ENCODE assay signal across 29 cellular contexts in genomic region chr10:13051126-13051694, GRCh38. TPM values are rescaled to one million over a fixed set of nuclear protein-coding genes. Genes with fewer than 3 reads are reported as not detected.
"Had no signal": no experiment of that assay in that cellular context is flagged by ENCODE, and none has a peak within 500 bp of the region (broad histone marks: within the 10 kb centered on the region; RNA-seq: fewer than 3 reads in every experiment).

No MANE protein-coding gene starts in this region.

- H3K4me3 ChIP-seq: coronary artery, dorsolateral prefrontal cortex, esophagus muscularis mucosa, gastrocnemius medialis, heart left ventricle had no signal

- H3K27me3 ChIP-seq: brain microvascular endothelial cell, dorsolateral prefrontal cortex, esophagus muscularis mucosa, gastrocnemius medialis had no signal

- H3K9me3 ChIP-seq: esophagus muscularis mucosa, gastrocnemius medialis, heart left ventricle had no signal

- H3K4me1 ChIP-seq: esophagus muscularis mucosa, foreskin keratinocyte, gastrocnemius medialis, heart left ventricle had no signal

- DNase-seq: activated CD4-positive, alpha-beta T cell treated with anti-CD3 and anti-CD28 coated beads for 1 hour; activated CD4-positive, alpha-beta T cell treated with anti-CD3 and anti-CD28 coated beads for 4 hours; activated CD4-positive, alpha-beta T cell treated with anti-CD3 and anti-CD28 coated beads, Interleukin-2, amount 10 ng/mL, durations not matched to agents 7 days and 5 days; activated CD4-positive, alpha-beta T cell treated with anti-CD3 and anti-CD28 coated beads, Interleukin-2, amount 50 U/mL, for 4 hours; activated CD8-positive, alpha-beta memory T cell treated with anti-CD3 and anti-CD28 coated beads for 24 hours; activated CD8-positive, alpha-beta T cell treated with anti-CD3 and anti-CD28 coated beads for 36 hours; activated effector memory CD4-positive, alpha-beta T cell treated with Interleukin-2 at 50 U/mL for 16 hours; activated gamma-delta T cell treated with Interleukin-2 at 50 U/mL for 16 hours; activated naive CD4-positive, alpha-beta T cell treated with anti-CD3 and anti-CD28 coated beads, Interleukin-2, amount 50 U/mL, for 16 hours; activated naive CD4-positive, alpha-beta T cell treated with Interleukin-2 at 50 U/mL for 16 hours; activated T-cell treated with anti-CD3 and anti-CD28 coated beads, Interleukin-2, amount 50 U/mL, for 4 hours; amniotic stem cell; anterior cingulate cortex; brain microvascular endothelial cell; dorsolateral prefrontal cortex; effector memory CD4-positive, alpha-beta T cell; erythroblast; foreskin keratinocyte; gastrocnemius medialis; glutamatergic neuron; heart left ventricle; T-helper 2 cell had no signal

- H3K4me1 Mint-ChIP-seq: activated CD4-positive, alpha-beta T cell treated with anti-CD3 and anti-CD28 coated beads, Interleukin-2, amount 10 ng/mL, durations not matched to agents 7 days and 5 days; activated T-helper 17 cell treated with anti-CD3 and anti-CD28 coated beads, Interleukin-2, amount 50 U/mL, for 72 hours; central memory CD8-positive, alpha-beta T cell had no signal

- H3K9me3 Mint-ChIP-seq: activated CD4-positive, alpha-beta T cell treated with anti-CD3 and anti-CD28 coated beads, Interleukin-2, amount 10 ng/mL, durations not matched to agents 7 days and 5 days; activated CD8-positive, alpha-beta T cell treated with anti-CD3 and anti-CD28 coated beads for 36 hours; activated T-cell treated with anti-CD3 and anti-CD28 coated beads, Interleukin-2, amount 50 U/mL, for 4 hours; activated T-helper 17 cell treated with anti-CD3 and anti-CD28 coated beads, Interleukin-2, amount 50 U/mL, for 72 hours; central memory CD8-positive, alpha-beta T cell; dendritic cell treated with granulocyte-macrophage colony-stimulating factor and Interleukin-4, amounts not matched to agents 40 ng/mL and 50 ng/mL, for 4 days; WTC11 had no signal

- H3K4me3 Mint-ChIP-seq: activated CD4-positive, alpha-beta T cell treated with anti-CD3 and anti-CD28 coated beads, Interleukin-2, amount 10 ng/mL, durations not matched to agents 7 days and 5 days; activated CD8-positive, alpha-beta T cell treated with anti-CD3 and anti-CD28 coated beads for 36 hours; activated naive CD8-positive, alpha-beta T cell; activated T-cell treated with anti-CD3 and anti-CD28 coated beads, Interleukin-2, amount 50 U/mL, for 4 hours; activated T-helper 17 cell treated with anti-CD3 and anti-CD28 coated beads, Interleukin-2, amount 50 U/mL, for 72 hours; central memory CD8-positive, alpha-beta T cell; dendritic cell treated with granulocyte-macrophage colony-stimulating factor and Interleukin-4, amounts not matched to agents 40 ng/mL and 50 ng/mL, for 4 days; WTC11 had no signal

- H3K27ac Mint-ChIP-seq: activated CD4-positive, alpha-beta T cell treated with anti-CD3 and anti-CD28 coated beads, Interleukin-2, amount 10 ng/mL, durations not matched to agents 7 days and 5 days; activated CD8-positive, alpha-beta T cell treated with anti-CD3 and anti-CD28 coated beads for 36 hours; activated naive CD8-positive, alpha-beta T cell; activated T-helper 17 cell treated with anti-CD3 and anti-CD28 coated beads, Interleukin-2, amount 50 U/mL, for 72 hours; dendritic cell treated with granulocyte-macrophage colony-stimulating factor and Interleukin-4, amounts not matched to agents 40 ng/mL and 50 ng/mL, for 4 days; WTC11 had no signal

- H3K36me3 Mint-ChIP-seq: activated naive CD8-positive, alpha-beta T cell; WTC11 had no signal

- ATAC-seq: activated CD8-positive, alpha-beta T cell treated with anti-CD3 and anti-CD28 coated beads for 36 hours; activated T-cell treated with anti-CD3 and anti-CD28 coated beads, Interleukin-2, amount 50 U/mL, for 4 hours; activated T-helper 17 cell treated with anti-CD3 and anti-CD28 coated beads, Interleukin-2, amount 50 U/mL, for 72 hours; foreskin keratinocyte; gastrocnemius medialis; heart left ventricle; WTC11 had no signal

- H3K27ac ChIP-seq: brain microvascular endothelial cell, coronary artery, dorsolateral prefrontal cortex, esophagus muscularis mucosa, foreskin keratinocyte, gastrocnemius medialis, heart left ventricle had no signal

- H3K36me3 ChIP-seq: brain microvascular endothelial cell, esophagus muscularis mucosa, gastrocnemius medialis, heart left ventricle had no signal

RNA-seq across cellular contexts. Expression of gene CCDC3, which starts 49.7 kb away (rescaled TPM):
- total RNA-seq: activated CD8-positive, alpha-beta T cell treated with anti-CD3 and anti-CD28 coated beads for 36 hours had no signal
